8 cellular contexts compared by ENCODE assay signal in the genomic region with DNA sequence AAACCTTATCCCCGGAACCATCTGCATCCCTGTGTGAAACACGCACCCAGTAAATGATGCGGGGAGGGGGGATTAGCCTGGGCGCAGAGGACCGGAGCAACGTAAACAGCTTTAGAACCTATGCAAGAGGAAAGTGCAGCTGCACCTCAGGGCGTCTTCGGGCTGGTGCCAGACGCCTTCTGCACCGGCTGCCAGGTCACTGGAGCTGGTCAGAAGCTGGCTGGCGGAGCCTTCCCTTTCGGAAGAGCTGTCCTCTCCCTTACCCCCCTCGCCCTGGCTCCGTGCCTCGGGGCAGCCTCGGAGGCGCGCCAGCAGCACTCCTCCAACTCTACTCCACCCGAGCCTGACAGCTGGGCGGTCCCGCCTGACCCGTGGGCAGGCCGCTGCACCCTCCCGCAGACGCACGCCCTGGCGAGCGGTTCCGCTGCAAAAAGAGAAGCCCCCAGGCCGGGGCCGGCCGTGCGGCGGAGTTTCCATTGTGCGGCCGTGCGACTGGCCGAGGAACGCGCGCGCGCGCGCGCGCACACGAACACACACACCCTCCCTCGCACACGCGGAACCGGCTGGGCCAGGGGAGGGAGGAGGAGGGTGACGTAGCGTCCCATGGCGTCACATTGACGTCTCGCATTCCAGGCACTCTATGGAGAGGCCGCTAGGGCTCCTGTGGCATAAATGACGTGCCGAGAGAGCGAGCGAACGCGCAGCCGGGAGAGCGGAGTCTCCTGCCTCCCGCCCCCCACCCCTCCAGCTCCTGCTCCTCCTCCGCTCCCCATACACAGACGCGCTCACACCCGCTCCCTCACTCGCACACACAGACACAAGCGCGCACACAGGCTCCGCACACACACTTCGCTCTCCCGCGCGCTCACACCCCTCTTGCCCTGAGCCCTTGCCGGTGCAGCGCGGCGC. TPM values are rescaled to one million over a fixed set of nuclear protein-coding genes. Genes with fewer than 3 reads are reported as not detected.
DNase-seq lines count a peak whose midpoint lies in the region; ATAC-seq and TF ChIP-seq lines count a peak whose summit lies in the region.

A gene (plus strand): TSS at position 699 of the 909 bp plus-strand sequence. CDS start 6,158 bp downstream, outside the sequence.

- peak within 1 kb of the TSS; percentile 98 for H3K4me3 Mint-ChIP-seq in activated naive CD8-positive, alpha-beta T cell
- H3K4me3 Mint-ChIP-seq in glutamatergic neuron (ENCODE audit: unreplicated experiment) = peak within 1 kb of the TSS; percentile 97
- peak within 1 kb of the TSS; percentile 95 for H3K4me3 Mint-ChIP-seq in osteocyte (ENCODE audit: unreplicated experiment)

- H3K27ac ChIP-seq in thymus (ENCODE audit: low read depth) = peak within 1 kb of the TSS; percentile 80

- DNase-seq in NCI-H1092 treated with DMSO at 0.1 percent for 48 hours (lab: John Stamatoyannopoulos, UW) = peak; percentile 81
- peak; percentile 14 for DNase-seq in SKM-1 (lab: John Stamatoyannopoulos, UW; ENCODE audit: unreplicated experiment)
- DNase-seq in glutamatergic neuron = peak; percentile 94
- DNase-seq in osteocyte (ENCODE audit: extremely low spot score, unreplicated experiment) = peak; percentile 94

- H3K36me3 ChIP-seq in thymus (ENCODE audit: control insufficient read depth, insufficient read depth) = no peaks in the 10 kb centered on the region

- no peaks in the 10 kb centered on the region for H3K27me3 Mint-ChIP-seq in activated naive CD8-positive, alpha-beta T cell
- H3K27me3 Mint-ChIP-seq in glutamatergic neuron (ENCODE audit: unreplicated experiment) (peaks cover 31% of the 10 kb centered on the region), osteocyte (ENCODE audit: unreplicated experiment) (peaks cover 12% of the 10 kb centered on the region)

- H3K36me3 Mint-ChIP-seq in activated naive CD8-positive, alpha-beta T cell = peaks cover 5% of the 10 kb centered on the region
- H3K36me3 Mint-ChIP-seq in glutamatergic neuron (ENCODE audit: unreplicated experiment) (no peaks in the 10 kb centered on the region), osteocyte (ENCODE audit: unreplicated experiment) (no peaks in the 10 kb centered on the region)

- H3K4me3 ChIP-seq in GM08714 (ENCODE audit: low read length) = peak within 1 kb of the TSS; percentile 68
- peak within 1 kb of the TSS; percentile 80 for H3K4me3 ChIP-seq in thymus (ENCODE audit: low read length)

- peaks cover 49% of the 10 kb centered on the region for H3K27me3 ChIP-seq in thymus (ENCODE audit: control insufficient read depth, insufficient read depth)

- peaks cover 31% of the 10 kb centered on the region for H3K4me1 ChIP-seq in thymus (ENCODE audit: control insufficient read depth, insufficient read depth, low read length)

- no peaks in the 10 kb centered on the region for H3K9me3 Mint-ChIP-seq in activated naive CD8-positive, alpha-beta T cell (ENCODE audit: low read depth)
- H3K9me3 Mint-ChIP-seq in glutamatergic neuron (ENCODE audit: unreplicated experiment) = peaks cover 29% of the 10 kb centered on the region
- H3K9me3 Mint-ChIP-seq in osteocyte (ENCODE audit: unreplicated experiment) = no peaks in the 10 kb centered on the region

- ATAC-seq in HG02588 (IDR thresholded peaks at IDR 0.05; ENCODE audit: unreplicated experiment) = peak; percentile 33

- H3K9me3 ChIP-seq in thymus (ENCODE audit: control insufficient read depth) = peaks cover 1% of the 10 kb centered on the region

- TF ChIP-seq CTCF in glutamatergic neuron (IDR thresholded peaks at IDR 0.05; ENCODE audit: partially characterized antibody, unreplicated experiment) (no peak), osteocyte (IDR thresholded peaks at IDR 0.05) (no peak)

- under 1% methylated on average over 83 of the region's 83 CpGs for WGBS in thymus

- peaks cover 56% of the 10 kb centered on the region for H3K4me1 Mint-ChIP-seq in activated naive CD8-positive, alpha-beta T cell (ENCODE audit: low read depth)
- H3K4me1 Mint-ChIP-seq in glutamatergic neuron (ENCODE audit: low read depth, unreplicated experiment) (peaks cover 11% of the 10 kb centered on the region), osteocyte (ENCODE audit: unreplicated experiment) (peaks cover 48% of the 10 kb centered on the region)

- peak within 1 kb of the TSS; percentile 94 for H3K27ac Mint-ChIP-seq in activated naive CD8-positive, alpha-beta T cell
- peak within 1 kb of the TSS; percentile 96 for H3K27ac Mint-ChIP-seq in glutamatergic neuron (ENCODE audit: unreplicated experiment)
- H3K27ac Mint-ChIP-seq in osteocyte (ENCODE audit: unreplicated experiment) = peak within 1 kb of the TSS; percentile 95

RNA-seq across cellular contexts. Expression of the gene that starts here (rescaled TPM):
- total RNA-seq in glutamatergic neuron (ENCODE audit: unreplicated experiment) (4.1 TPM), osteocyte (2.4 and 3.2 TPM in 2 replicates)
- polyA plus RNA-seq in thymus = 13.6 TPM

Comparison
In these comparisons a context has a peak if more than half of its experiments do, and no peak if none do; other contexts are left out.
1. Peak in every context shown above with its lines: DNase-seq, ATAC-seq, H3K4me3 ChIP-seq and H3K27ac ChIP-seq.
2. DNase-seq: peak in every context shown above with its lines; median percentile 94 in glutamatergic neuron; 94 in osteocyte; 81 in NCI-H1092 treated with DMSO at 0.1 percent for 48 hours; 14 in SKM-1.